Comparison of ENCODE assay signal across 1 cellular context in genomic region chr1:230066466-230067404, GRCh38.
TF ChIP-seq lines count a peak whose summit lies in the region.

GALNT2 (plus strand) TSS chr1:230067238; CDS start chr1:230067281, 43 bp downstream.

TF ChIP-seq in HepG2, 621 proteins besides CTCF, POLR2A, EP300 and RAD21 (continued from another document and continues in another):
- TF ChIP-seq E2F2 (CRISPR knock-in tag; IDR thresholded peaks at IDR 0.05; ENCODE audit: borderline replicate concordance) (no peak), ZNF770 (CRISPR knock-in tag; IDR thresholded peaks at IDR 0.05) (peak; percentile 23; the same call in 1 of the 2 replicates), MEIS1 (CRISPR knock-in tag; IDR thresholded peaks at IDR 0.05; ENCODE audit: borderline replicate concordance) (peak; percentile 55; the same call in 1 of the 2 replicates), HBP1 (CRISPR knock-in tag; IDR thresholded peaks at IDR 0.05; ENCODE audit: low read depth) (no peak), KAT8 (CRISPR knock-in tag; IDR thresholded peaks at IDR 0.05) (peak; percentile 18; the same call in 1 of the 2 replicates), ZNF567 (CRISPR knock-in tag; IDR thresholded peaks at IDR 0.05; ENCODE audit: borderline replicate concordance) (no peak), GATAD1 (CRISPR knock-in tag; IDR thresholded peaks at IDR 0.05) (no peak), SPEN (CRISPR knock-in tag; IDR thresholded peaks at IDR 0.05; ENCODE audit: low read depth) (peak; percentile 39), ZBTB21 (CRISPR knock-in tag; IDR thresholded peaks at IDR 0.05) (no peak), ZNF782 (CRISPR knock-in tag; IDR thresholded peaks at IDR 0.05; ENCODE audit: borderline replicate concordance) (no peak), ZNF574 (CRISPR knock-in tag; IDR thresholded peaks at IDR 0.05) (0 out of 2 replicates have a peak, but pooled peaks have one; percentile 50), ZNF318 (CRISPR knock-in tag; IDR thresholded peaks at IDR 0.05) (no peak), FOXO4 (CRISPR knock-in tag; conservative IDR thresholded peaks at IDR 0.05) (no peak), ZNF616 (CRISPR knock-in tag; IDR thresholded peaks at IDR 0.05; ENCODE audit: low read depth) (peak; percentile 52; the same call in 1 of the 2 replicates), ZNF407 (CRISPR knock-in tag; IDR thresholded peaks at IDR 0.05; ENCODE audit: not compliant biosample characterization) (no peak), NR2F6 (IDR thresholded peaks at IDR 0.05) (no peak), NR2F6 (CRISPR knock-in tag; IDR thresholded peaks at IDR 0.05) (0 out of 2 replicates have a peak, but pooled peaks have one; percentile 19), FOXK2 (IDR thresholded peaks at IDR 0.05) (no peak), ZNF431 (CRISPR knock-in tag; IDR thresholded peaks at IDR 0.05; ENCODE audit: borderline replicate concordance, low read depth) (no peak), ZNF547 (CRISPR knock-in tag; IDR thresholded peaks at IDR 0.05) (no peak), SMAD1 (CRISPR knock-in tag; IDR thresholded peaks at IDR 0.05; ENCODE audit: borderline replicate concordance, low read depth) (no peak), TBX3 (IDR thresholded peaks at IDR 0.05; ENCODE audit: borderline replicate concordance) (peak; percentile 29; the same call in 1 of the 2 replicates), ZNF124 (CRISPR knock-in tag; IDR thresholded peaks at IDR 0.05) (no peak), ZNF580 (CRISPR knock-in tag; IDR thresholded peaks at IDR 0.05; ENCODE audit: borderline replicate concordance, low read depth) (no peak), ZNF446 (CRISPR knock-in tag; IDR thresholded peaks at IDR 0.05) (no peak), ZNF737 (CRISPR knock-in tag; IDR thresholded peaks at IDR 0.05; ENCODE audit: borderline replicate concordance) (no peak), KAT2B (IDR thresholded peaks at IDR 0.05; ENCODE audit: borderline replicate concordance, low read depth, low read length) (no peak)
